ENCODE assay signal across 22 cellular contexts in genomic region chr2:182941939-182942338, GRCh38.
DNase-seq lines count a peak whose midpoint lies in the region; ATAC-seq and TF ChIP-seq lines count a peak whose summit lies in the region.
"Had no signal": no experiment of that assay in that cellular context is flagged by ENCODE, and none has a peak within 500 bp of the region (broad histone marks: within the 10 kb centered on the region; RNA-seq: fewer than 3 reads in every experiment).

No MANE protein-coding gene starts in this region.

- peaks cover under 1% of the 10 kb centered on the region for H3K4me1 ChIP-seq in endodermal cell (ENCODE audit: control insufficient read depth, insufficient read depth, low read length)
- H3K4me1 ChIP-seq: colonic mucosa, vagina had no signal

- no peak overlapping the region for H3K4me3 ChIP-seq in endodermal cell (ENCODE audit: low read length)
- H3K4me3 ChIP-seq: colonic mucosa, suprapubic skin, vagina had no signal

- no peak for ATAC-seq in HG02763 (IDR thresholded peaks at IDR 0.05; ENCODE audit: unreplicated experiment)
- no peak for ATAC-seq in HG03460 (IDR thresholded peaks at IDR 0.05; ENCODE audit: unreplicated experiment)

- H3K27ac ChIP-seq in endodermal cell (ENCODE audit: low read depth, low read length), result peak overlapping the region; percentile 6
- H3K27ac ChIP-seq: colonic mucosa, suprapubic skin, vagina had no signal

- H3K36me3 Mint-ChIP-seq in endodermal cell (ENCODE audit: low read depth) (peaks cover 52% of the 10 kb centered on the region), nephron (ENCODE audit: low read depth) (peaks cover 74% of the 10 kb centered on the region)

- H3K9me3 ChIP-seq in endodermal cell (ENCODE audit: control insufficient read depth, low read length), result no peaks in the 10 kb centered on the region
- H3K9me3 ChIP-seq: colonic mucosa, suprapubic skin, vagina had no signal

- no peak overlapping the region for H3K4me3 Mint-ChIP-seq in endodermal cell
- H3K4me3 Mint-ChIP-seq in nephron, result no peak overlapping the region
- H3K4me3 Mint-ChIP-seq: activated naive CD4-positive, alpha-beta T cell treated with anti-CD3 and anti-CD28 coated beads, Interleukin-2, amount 50 U/mL, for 24 hours; CD4-positive, alpha-beta memory T cell had no signal

- H3K9ac ChIP-seq in endodermal cell (ENCODE audit: extremely low read depth, low read length, poor library complexity, severe bottlenecking), result no peak overlapping the region

- TF ChIP-seq CTCF in endodermal cell (conservative IDR thresholded peaks at IDR 0.05) (no peak), nephron (IDR thresholded peaks at IDR 0.05; ENCODE audit: unreplicated experiment in 3 of 3) (no peak)

- no peaks in the 10 kb centered on the region for H3K27me3 ChIP-seq in endodermal cell (ENCODE audit: control insufficient read depth, insufficient read depth, low read length, poor library complexity, severe bottlenecking)
- H3K27me3 ChIP-seq: colonic mucosa, suprapubic skin, vagina had no signal

- H3K9me3 Mint-ChIP-seq in endodermal cell, result no peaks in the 10 kb centered on the region
- no peaks in the 10 kb centered on the region for H3K9me3 Mint-ChIP-seq in nephron
- H3K9me3 Mint-ChIP-seq: activated naive CD4-positive, alpha-beta T cell treated with anti-CD3 and anti-CD28 coated beads, Interleukin-2, amount 50 U/mL, for 24 hours; CD4-positive, alpha-beta memory T cell had no signal

- intact Hi-C loops in posterior vena cava (cut with DNase I), result no loop called here

- 100% methylated on average over 1 of the region's 1 CpG; no CpG with 5 or more reads in 1 of the 2 experiments for WGBS in endodermal cell (ENCODE audit: insufficient coverage in 1 of 2, insufficient read length in 1 of 2), 2 experiments

- H3K27ac Mint-ChIP-seq in endodermal cell (peak overlapping the region; percentile 47), nephron (peak overlapping the region; percentile 59 to 65 (median 61))
- H3K27ac Mint-ChIP-seq: activated naive CD4-positive, alpha-beta T cell treated with anti-CD3 and anti-CD28 coated beads, Interleukin-2, amount 50 U/mL, for 24 hours; CD4-positive, alpha-beta memory T cell had no signal

- H3K27me3 Mint-ChIP-seq in endodermal cell (ENCODE audit: insufficient read depth) (no peaks in the 10 kb centered on the region), nephron (ENCODE audit: low read depth) (no peaks in the 10 kb centered on the region)
- H3K27me3 Mint-ChIP-seq: activated naive CD4-positive, alpha-beta T cell treated with anti-CD3 and anti-CD28 coated beads, Interleukin-2, amount 50 U/mL, for 24 hours; CD4-positive, alpha-beta memory T cell had no signal

- H3K36me3 ChIP-seq in endodermal cell (ENCODE audit: control insufficient read depth, insufficient read depth, low read length), result peaks cover 79% of the 10 kb centered on the region
- H3K36me3 ChIP-seq: colonic mucosa had no signal

- peaks cover 13% of the 10 kb centered on the region for H3K4me1 Mint-ChIP-seq in endodermal cell
- peaks cover 27% of the 10 kb centered on the region for H3K4me1 Mint-ChIP-seq in nephron
- H3K4me1 Mint-ChIP-seq: activated naive CD4-positive, alpha-beta T cell treated with anti-CD3 and anti-CD28 coated beads, Interleukin-2, amount 50 U/mL, for 24 hours had no signal

- peak; percentile 73 for DNase-seq in DMS 273 treated with DMSO at 0.1 percent for 48 hours (lab: John Stamatoyannopoulos, UW)
- DNase-seq in OCI-M1 (lab: John Stamatoyannopoulos, UW), result peak; percentile 78
- no peak for DNase-seq in endodermal cell
- DNase-seq in posterior vena cava (ENCODE audit: low spot score), result no peak
- DNase-seq in middle frontal gyrus (ENCODE audit: extremely low spot score, low spot score), result no peak
- DNase-seq: activated CD4-positive, CD25-positive, alpha-beta regulatory T cell treated with anti-CD3 and anti-CD28 coated beads, Interleukin-2, amount 50 U/mL, for 72 hours; activated CD8-positive, alpha-beta memory T cell treated with anti-CD3 and anti-CD28 coated beads for 24 hours; activated T-cell treated with anti-CD3 and anti-CD28 coated beads, Interleukin-2, amount 50 U/mL, for 48 hours; CD4-positive, alpha-beta memory T cell; colonic mucosa; midbrain; NCI-H1105; NCI-H2107; NCI-H526 treated with DMSO at 0.1 percent for 48 hours; SIG-M5; T-helper 2 cell had no signal

Comparison
In these comparisons a context has a peak if more than half of its experiments do, and no peak if none do; other contexts are left out.
1. DNase-seq: peak in DMS 273 treated with DMSO at 0.1 percent for 48 hours (single experiment) and OCI-M1 (single experiment); none in endodermal cell (single experiment), posterior vena cava (single experiment) and middle frontal gyrus (single experiment).